Comparison of ENCODE assay signal across 23 cellular contexts in the genomic region with DNA sequence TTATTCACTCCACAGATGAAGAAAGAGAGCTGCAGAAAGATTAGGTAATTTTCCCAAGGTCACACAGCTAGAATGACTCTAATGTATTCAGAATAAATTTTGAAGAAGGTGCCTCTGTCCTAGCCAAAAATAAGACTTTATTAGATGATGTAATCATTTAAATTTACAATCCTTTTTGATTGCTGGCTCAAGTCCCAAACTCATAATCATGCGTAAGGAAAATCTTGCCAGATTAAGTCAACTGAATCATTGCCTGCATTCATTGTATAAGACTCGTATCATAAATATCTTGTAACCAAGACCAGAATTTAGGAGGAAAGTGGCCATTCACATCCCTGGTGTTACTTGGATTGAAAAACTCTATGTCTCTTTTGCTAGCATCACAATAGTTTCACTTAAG. TPM values are rescaled to one million over a fixed set of nuclear protein-coding genes. Genes with fewer than 3 reads are reported as not detected.
A peak's percentile ranks its signal among the peaks of the same experiment; 100 is the strongest.
DNase-seq lines count a peak whose midpoint lies in the region; ATAC-seq and TF ChIP-seq lines count a peak whose summit lies in the region.
"Had no signal": no experiment of that assay in that cellular context is flagged by ENCODE, and none has a peak within 500 bp of the region (broad histone marks: within the 10 kb centered on the region; RNA-seq: fewer than 3 reads in every experiment).

No MANE protein-coding gene starts in this region.

- H3F3A ChIP-seq in SK-N-SH (replicated peaks; ENCODE audit: insufficient read depth) = no peaks in the 10 kb centered on the region

- no peak overlapping the region for H3K9ac ChIP-seq in SK-N-SH

- H3K27me3 ChIP-seq in SK-N-SH (ENCODE audit: insufficient read depth) (no peaks in the 10 kb centered on the region), ovary (no peaks in the 10 kb centered on the region)
- H3K27me3 ChIP-seq in CD4-positive, alpha-beta T cell (ENCODE audit: control insufficient read depth, insufficient read depth, low read length) = no peaks in the 10 kb centered on the region

- WGBS in SK-N-SH (ENCODE audit: low lambda C conversion rate) = 38% methylated on average over 2 of the region's 2 CpGs
- WGBS in ovary, 3 donors = 28 to 43% (median 39%) methylated on average over 2 of the region's 2 CpGs

- H3K27me3 Mint-ChIP-seq in CD4-positive, alpha-beta T cell = no peaks in the 10 kb centered on the region
- H3K27me3 Mint-ChIP-seq: CD8-positive, alpha-beta memory T cell had no signal

- CTCF ChIA-PET in HEK293 (lab: Yijun Ruan, JAX) = no interaction called here
- CTCF ChIA-PET in SK-N-SH (lab: Yijun Ruan, JAX) = interaction anchor here (0.6 to 0.9 kb wide), 2 partner anchors 12 to 1625 kb away, joined by 3 read pairs; no protein-coding TSS in a partner anchor
- CTCF ChIA-PET in CD4-positive, alpha-beta T cell (lab: Charles Lee) = interaction anchor here (0.7 kb wide), 1 partner anchor 674 kb away, joined by 4 read pairs; no protein-coding TSS in a partner anchor

- peaks cover under 1% of the 10 kb centered on the region for H3K9me3 Mint-ChIP-seq in CD4-positive, alpha-beta T cell

- H3K4me1 ChIP-seq in HEK293 (ENCODE audit: control insufficient read depth, insufficient read depth, low read length) (no peaks in the 10 kb centered on the region), SK-N-SH (ENCODE audit: control insufficient read depth in 1 of 2, insufficient read depth in 2 of 2, low read depth in 1 of 2, low read length in 1 of 2) (no peaks in the 10 kb centered on the region), ovary (ENCODE audit: insufficient read depth) (no peaks in the 10 kb centered on the region)

- H3K4me2 ChIP-seq in SK-N-SH = no peak overlapping the region

- H3K27ac ChIP-seq in HEK293 (ENCODE audit: extremely low read depth, low read depth, low read length) (no peak overlapping the region), SK-N-SH (ENCODE audit: low read depth in 2 of 2, low read length in 1 of 2) (no peak overlapping the region), ovary (no peak overlapping the region)
- H3K27ac ChIP-seq in CD4-positive, alpha-beta T cell (ENCODE audit: low read depth, low read length) = no peak overlapping the region
- H3K27ac ChIP-seq: 22Rv1 had no signal

- no peak overlapping the region for H2AFZ ChIP-seq in SK-N-SH (ENCODE audit: low read depth)

- TF ChIP-seq EP300 in SK-N-SH (IDR thresholded peaks at IDR 0.05; ENCODE audit: borderline replicate concordance in 1 of 2, low read depth in 1 of 2, low read length in 1 of 2) (no peak), ovary (IDR thresholded peaks at IDR 0.05) (no peak)

- TF ChIP-seq POLR2A in ovary (IDR thresholded peaks at IDR 0.05) = no peak

- H3K36me3 ChIP-seq in HEK293 (ENCODE audit: control insufficient read depth in 2 of 2, insufficient read depth in 1 of 2, low read length in 2 of 2) (no peaks in the 10 kb centered on the region), SK-N-SH (replicated peaks in 1 of 2; ENCODE audit: control insufficient read depth in 1 of 2, insufficient read depth in 2 of 2, low read length in 1 of 2) (no peaks in the 10 kb centered on the region), ovary (no peaks in the 10 kb centered on the region)

- no peaks in the 10 kb centered on the region for H3K79me2 ChIP-seq in SK-N-SH (ENCODE audit: insufficient read depth)

- H3K4me1 Mint-ChIP-seq in CD4-positive, alpha-beta T cell (ENCODE audit: low read depth) = no peaks in the 10 kb centered on the region
- H3K4me1 Mint-ChIP-seq: CD8-positive, alpha-beta memory T cell had no signal

- H3K36me3 Mint-ChIP-seq in CD4-positive, alpha-beta T cell (ENCODE audit: low read depth) = no peaks in the 10 kb centered on the region

- H3K9me2 ChIP-seq in SK-N-SH = no peaks in the 10 kb centered on the region

- no peak for TF ChIP-seq RAD21 in SK-N-SH (IDR thresholded peaks at IDR 0.05; ENCODE audit: low read length)

- POLR2A ChIA-PET in HEK293 (lab: Yijun Ruan, JAX) (no interaction called here), SK-N-SH (lab: Yijun Ruan, JAX) (no interaction called here)
- POLR2A ChIA-PET in CD4-positive, alpha-beta T cell (lab: Charles Lee) = no interaction called here

- H3K9me3 ChIP-seq in HEK293 (ENCODE audit: control insufficient read depth, insufficient read depth, low read depth, low read length) = no peaks in the 10 kb centered on the region
- H3K9me3 ChIP-seq in SK-N-SH = peaks cover under 1% of the 10 kb centered on the region; the same call in 1 of the 2 replicates
- no peaks in the 10 kb centered on the region for H3K9me3 ChIP-seq in ovary
- peaks cover 2% of the 10 kb centered on the region for H3K9me3 ChIP-seq in CD4-positive, alpha-beta T cell (ENCODE audit: control insufficient read depth, low read length)

- no peak for ATAC-seq in HG03045 (IDR thresholded peaks at IDR 0.05; ENCODE audit: unreplicated experiment)
- ATAC-seq in CD4-positive, alpha-beta T cell (ENCODE audit: poor library complexity) = no peak
- ATAC-seq: K562, Right ventricle myocardium inferior had no signal

- no peak for TF ChIP-seq CTCF in HEK293 (tag by site-specific recombination; IDR thresholded peaks at IDR 0.05)
- no peak for TF ChIP-seq CTCF in SK-N-SH (IDR thresholded peaks at IDR 0.05)
- no peak for TF ChIP-seq CTCF in ovary (IDR thresholded peaks at IDR 0.05)
- no peak for TF ChIP-seq CTCF in CD4-positive, alpha-beta T cell (IDR thresholded peaks at IDR 0.05)

- H3K4me3 ChIP-seq in HEK293 (ENCODE audit: low read depth, low read length) (no peak overlapping the region), SK-N-SH (ENCODE audit: low read depth in 2 of 2, low read length in 1 of 2) (no peak overlapping the region), ovary (no peak overlapping the region)
- H3K4me3 ChIP-seq: K562 had no signal

- H3K4me3 Mint-ChIP-seq in CD4-positive, alpha-beta T cell = no peak overlapping the region
- H3K4me3 Mint-ChIP-seq: CD8-positive, alpha-beta memory T cell had no signal

- H4K20me1 ChIP-seq in SK-N-SH (ENCODE audit: insufficient read depth) = no peaks in the 10 kb centered on the region

- intact Hi-C loops in ovary (cut with DNase I) = no loop called here
- intact Hi-C loops in CD4-positive, alpha-beta T cell (cut with DNase I, micrococcal nuclease) = no loop called here

- no peak overlapping the region for H3K27ac Mint-ChIP-seq in CD4-positive, alpha-beta T cell
- H3K27ac Mint-ChIP-seq: CD8-positive, alpha-beta memory T cell had no signal

- DNase-seq in DMS 273 (lab: John Stamatoyannopoulos, UW; ENCODE audit: unreplicated experiment) (peak; percentile 37), DMS 273 treated with DMSO at 0.1 percent for 48 hours (lab: John Stamatoyannopoulos, UW) (no peak), SK-N-SH (no peak), fibroblast of peridontal ligament (ENCODE audit: extremely low read depth) (peak; percentile 63), ovary (no peak)
- no peak for DNase-seq in CD4-positive, alpha-beta T cell
- DNase-seq: AML-193; C1 segment of cervical spinal cord; Calu3; CD8-positive, alpha-beta memory T cell; DMS53; NCI-H1092 treated with DMSO at 0.1 percent for 48 hours; NCI-H1436 treated with DMSO at 0.1 percent for 48 hours; NCI-H1930; NCI-H226; NCI-H526 treated with DMSO at 0.1 percent for 48 hours; OCI-M1 had no signal

TF ChIP-seq in HEK293, 187 proteins besides CTCF, POLR2A, EP300 and RAD21:
- TF ChIP-seq SP2 (tag by site-specific recombination; IDR thresholded peaks at IDR 0.05) = no peak
- peak; percentile 45; the same call in 1 of the 2 replicates for TF ChIP-seq ATF2 (tag by site-specific recombination; IDR thresholded peaks at IDR 0.05; ENCODE audit: low read depth)

TF ChIP-seq in SK-N-SH, 30 proteins besides CTCF, POLR2A, EP300 and RAD21:
- TF ChIP-seq EZH2phosphoT487 (IDR thresholded peaks at IDR 0.05; ENCODE audit: borderline replicate concordance, low read depth) (no peak), TCF12 (IDR thresholded peaks at IDR 0.05) (no peak), RCOR1 (IDR thresholded peaks at IDR 0.05; ENCODE audit: low read length) (no peak), ELF1 (IDR thresholded peaks at IDR 0.05) (no peak), NFIC (IDR thresholded peaks at IDR 0.05; ENCODE audit: borderline replicate concordance) (peak; percentile 18; the same call in 1 of the 2 replicates)

RNA-seq across cellular contexts. Expression of gene STK39, which starts 53.1 kb away (rescaled TPM):
- 9.6 and 12.3 TPM in 2 replicates for polyA plus RNA-seq in SK-N-SH (2012; rRNA removed)
- 15.1 and 20.5 TPM in 2 replicates for polyA plus RNA-seq in SK-N-SH (2012; cell fraction: cytosol; rRNA removed)
- 4.0 and 8.4 TPM in 2 replicates for polyA plus RNA-seq in SK-N-SH (2012; cell fraction: nucleus; rRNA removed)
- 10 to 100 TPM in 4 of 7 donors, 1 to 10 TPM in 3; 7.6 to 14.1 (median 10.6) TPM for total RNA-seq in ovary
- polyA plus RNA-seq in ovary = 10 to 100 TPM in 1 of 2 donors, 1 to 10 TPM in 1; 5.9 to 14.1 TPM
- total RNA-seq in CD4-positive, alpha-beta T cell = 1 to 10 TPM; 7.9 to 9.5 TPM
- total RNA-seq: G401 had no signal

Comparison
In these comparisons a context has a peak if more than half of its experiments do, and no peak if none do; other contexts are left out.
1. DNase-seq: peak in DMS 273 (single experiment) and fibroblast of peridontal ligament (single experiment); none in DMS 273 treated with DMSO at 0.1 percent for 48 hours (single experiment), SK-N-SH (single experiment), ovary (0 of 5) and CD4-positive, alpha-beta T cell (0 of 10).